20 cellular contexts compared by ENCODE assay signal in genomic region chr1:57916034-57916433, GRCh38.
"Had no signal": no experiment of that assay in that cellular context is flagged by ENCODE, and none has a peak within 500 bp of the region (broad histone marks: within the 10 kb centered on the region; RNA-seq: fewer than 3 reads in every experiment).

No MANE protein-coding gene starts in this region.

- DNase-seq: Karpas-422, KG1, MM.1S, NCI-H1092 treated with DMSO at 0.1 percent for 48 hours, NCI-H1436, NCI-H187, NCI-H2029, NCI-H2081 treated with DMSO at 0.1 percent for 48 hours, NCI-H2171, NCI-H226, NCI-H446, NCI-H510A, NCI-H524 treated with DMSO at 0.1 percent for 48 hours, NCI-H69, NCI-H774, RPMI8226, SHP77, SK-N-SH had no signal

- H3K9ac ChIP-seq: SK-N-SH had no signal

- H3K9me3 ChIP-seq: SK-N-SH had no signal

- H3K4me2 ChIP-seq: SK-N-SH had no signal

- H3K27ac ChIP-seq: HL-60 had no signal

- FAIRE-seq: RCC 7860 had no signal
